ENCODE assay signal across 8 cellular contexts in the genomic region with DNA sequence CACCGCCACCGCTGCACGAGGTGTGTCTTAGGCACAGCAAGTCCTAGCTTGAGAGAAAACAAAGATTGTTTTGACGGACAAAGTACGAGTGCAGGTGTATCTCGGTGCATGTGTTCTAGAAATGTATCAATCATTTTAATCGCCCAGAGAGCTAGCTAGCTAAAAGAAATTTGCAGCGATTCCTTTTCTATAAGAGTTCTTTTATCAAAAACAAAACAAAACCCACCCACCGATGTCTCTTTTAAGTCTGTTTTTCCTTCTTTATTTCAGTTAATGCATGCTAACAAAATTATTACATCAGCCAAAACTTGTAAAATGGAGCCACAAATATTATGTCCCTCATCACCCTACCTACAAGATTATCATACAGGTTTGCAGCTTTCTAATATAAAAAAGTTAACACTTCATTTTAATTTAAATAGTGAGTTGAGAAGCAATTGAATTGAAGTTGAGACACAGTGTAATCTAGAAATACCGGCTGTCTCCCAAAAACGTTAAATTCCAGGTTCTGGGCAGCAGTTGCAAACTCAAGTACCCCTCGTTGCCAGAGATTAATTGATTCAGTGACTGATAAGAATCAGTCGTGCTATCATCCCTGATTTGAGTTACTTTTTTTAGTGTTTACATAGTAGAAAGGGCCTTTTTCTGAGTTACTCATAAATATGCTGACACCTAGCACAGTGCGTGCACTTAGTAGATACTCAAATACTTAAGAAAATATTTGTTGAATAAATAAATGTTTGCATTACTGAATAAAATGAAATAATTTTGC. TPM values are rescaled to one million over a fixed set of nuclear protein-coding genes. Genes with fewer than 3 reads are reported as not detected.
DNase-seq lines count a peak whose midpoint lies in the region; ATAC-seq, FAIRE-seq and TF ChIP-seq lines count a peak whose summit lies in the region.

No MANE protein-coding gene starts in this region.

- no peak for TF ChIP-seq CTCF in A673 (conservative IDR thresholded peaks at IDR 0.05; ENCODE audit: low read depth, low read length)
- TF ChIP-seq CTCF in activated CD8-positive, alpha-beta T cell treated with anti-CD3 and anti-CD28 coated beads for 36 hours (IDR thresholded peaks at IDR 0.05) = no peak
- no peak for TF ChIP-seq CTCF in kidney (IDR thresholded peaks at IDR 0.05; ENCODE audit: borderline replicate concordance, extremely low read depth, insufficient read depth)
- TF ChIP-seq CTCF in tibial artery (IDR thresholded peaks at IDR 0.05) = no peak

- H3K9me3 Mint-ChIP-seq in activated CD8-positive, alpha-beta T cell treated with anti-CD3 and anti-CD28 coated beads for 36 hours = no peaks in the 10 kb centered on the region

- peak; percentile 11 for ATAC-seq in GM21526 (IDR thresholded peaks at IDR 0.05; ENCODE audit: low FRiP score, unreplicated experiment)
- no peak for ATAC-seq in activated CD8-positive, alpha-beta T cell treated with anti-CD3 and anti-CD28 coated beads for 36 hours

- no peaks in the 10 kb centered on the region for H3K9me3 ChIP-seq in A673 (ENCODE audit: low read depth, low read length, poor library complexity, severe bottlenecking)
- no peaks in the 10 kb centered on the region for H3K9me3 ChIP-seq in kidney (ENCODE audit: control insufficient read depth in 1 of 2, low read length in 2 of 2)
- no peaks in the 10 kb centered on the region for H3K9me3 ChIP-seq in tibial artery

- H3K4me3 ChIP-seq in A673 (ENCODE audit: low read depth, low read length, poor library complexity, severe bottlenecking) (peak overlapping the region; percentile 92), kidney (ENCODE audit: low read length in 2 of 2) (peak overlapping the region; percentile 72 to 96), tibial artery (peak overlapping the region; percentile 70 to 92)

- H3K27me3 ChIP-seq in A673 (replicated peaks; ENCODE audit: insufficient read depth, low read depth, low read length, poor library complexity) = no peaks in the 10 kb centered on the region
- no peaks in the 10 kb centered on the region for H3K27me3 ChIP-seq in tibial artery

- no peak for FAIRE-seq in kidney (lab: Jason Lieb, UNC)

- DNase-seq in A673 (ENCODE audit: low spot score) (no peak), kidney (no peak), tibial artery (no peak), AG08395 (ENCODE audit: low spot score) (no peak), AG08396 (ENCODE audit: low spot score) (no peak), activated gamma-delta T cell (lab: John Stamatoyannopoulos, UW) (no peak)
- DNase-seq in activated CD8-positive, alpha-beta T cell treated with anti-CD3 and anti-CD28 coated beads for 36 hours = no peak

- CTCF ChIA-PET in A673 (lab: Charles Lee) = no interaction called here
- CTCF ChIA-PET in activated CD8-positive, alpha-beta T cell treated with anti-CD3 and anti-CD28 coated beads for 36 hours (lab: Charles Lee) = interaction anchor here (0.7 to 1.3 kb wide), 3 partner anchors 38 to 257 kb away, joined by 3 to 4 read pairs (median 4); no protein-coding TSS in a partner anchor

- H3K4me1 ChIP-seq in A673 (ENCODE audit: insufficient read depth, low read length, poor library complexity, severe bottlenecking) (peaks cover 19% of the 10 kb centered on the region), kidney (ENCODE audit: control insufficient read depth in 1 of 2, insufficient read depth in 1 of 2, low read depth in 1 of 2, low read length in 2 of 2) (peaks cover 5 to 7% of the 10 kb centered on the region in 2 donors), tibial artery (peaks cover 0 to 43% (median 0%) of the 10 kb centered on the region in 4 donors)

- H3K4me3 Mint-ChIP-seq in activated CD8-positive, alpha-beta T cell treated with anti-CD3 and anti-CD28 coated beads for 36 hours = peak overlapping the region; percentile 92

- TSS peak; percentile 87 for BruUV-seq in A673 (replicated peaks; lab: Mats Ljungman, UMichigan)

- POLR2A ChIA-PET in A673 (lab: Charles Lee; ENCODE audit: low non-redundant PET) = no interaction called here
- POLR2A ChIA-PET in activated CD8-positive, alpha-beta T cell treated with anti-CD3 and anti-CD28 coated beads for 36 hours (lab: Charles Lee) = interaction anchor here (0.9 to 2.4 kb wide), 3 partner anchors 48 to 74 kb away, joined by 3 to 7 read pairs (median 3); a partner anchor contains a TSS

- H3K9ac ChIP-seq in kidney (ENCODE audit: low read length in 2 of 2) = peak overlapping the region; percentile 27 to 84

- H3K4me1 Mint-ChIP-seq in activated CD8-positive, alpha-beta T cell treated with anti-CD3 and anti-CD28 coated beads for 36 hours (ENCODE audit: low read depth) = peaks cover 18% of the 10 kb centered on the region

- H3K27me3 Mint-ChIP-seq in activated CD8-positive, alpha-beta T cell treated with anti-CD3 and anti-CD28 coated beads for 36 hours = peaks cover 8% of the 10 kb centered on the region

- H3K27ac Mint-ChIP-seq in activated CD8-positive, alpha-beta T cell treated with anti-CD3 and anti-CD28 coated beads for 36 hours = peak overlapping the region; percentile 91

- no peaks in the 10 kb centered on the region for H3K36me3 ChIP-seq in A673 (ENCODE audit: insufficient read depth, low read length, poor library complexity, severe bottlenecking)
- no peaks in the 10 kb centered on the region for H3K36me3 ChIP-seq in kidney (ENCODE audit: control insufficient read depth in 1 of 2, insufficient read depth in 2 of 2, low read length in 2 of 2)
- no peaks in the 10 kb centered on the region for H3K36me3 ChIP-seq in tibial artery

- H3K27ac ChIP-seq in A673 (ENCODE audit: low read depth, low read length, poor library complexity, severe bottlenecking) (peak overlapping the region; percentile 97), kidney (ENCODE audit: low read depth in 2 of 2, low read length in 2 of 2) (peak overlapping the region; percentile 94 to 96), tibial artery (peak overlapping the region; percentile 96)

- peaks cover 4% of the 10 kb centered on the region for H3K36me3 Mint-ChIP-seq in activated CD8-positive, alpha-beta T cell treated with anti-CD3 and anti-CD28 coated beads for 36 hours (ENCODE audit: low read depth)

- intact Hi-C loops in A673 (cut with micrococcal nuclease; ENCODE audit: unreplicated experiment) = loop anchor here (5.0 kb wide), 2 partner anchors 40 to 140 kb away; a partner anchor contains a TSS
- intact Hi-C loops in activated CD8-positive, alpha-beta T cell treated with anti-CD3 and anti-CD28 coated beads for 36 hours (cut with micrococcal nuclease) = no loop called here
- intact Hi-C loops in kidney (cut with DNase I) = no loop called here
- intact Hi-C loops in tibial artery (cut with DNase I; ENCODE audit: low total_unique reads) = loop anchor here (5.0 kb wide), 1 partner anchor 55 kb away; a partner anchor contains a TSS

RNA-seq across cellular contexts. Expression of a gene that starts 1.5 kb away (rescaled TPM):
- total RNA-seq in A673 (2021) (10.4 and 10.9 TPM in 2 replicates), kidney (7.0 TPM)
- 1 to 10 TPM; 4.8 to 5.2 TPM for total RNA-seq in activated CD8-positive, alpha-beta T cell treated with anti-CD3 and anti-CD28 coated beads for 36 hours
- 1.3 TPM for polyA plus RNA-seq in kidney (ENCODE audit: insufficient read depth, low read depth, low replicate concordance)

RNA-seq across cellular contexts. Expression of a gene that starts 57.2 kb away (rescaled TPM):
- 30.2 and 31.9 TPM in 2 replicates for total RNA-seq in A673 (2021)
- total RNA-seq in activated CD8-positive, alpha-beta T cell treated with anti-CD3 and anti-CD28 coated beads for 36 hours = 10 to 100 TPM; 26.8 to 35.7 TPM
- 18.7 TPM for total RNA-seq in kidney
- polyA plus RNA-seq in kidney (ENCODE audit: insufficient read depth, low read depth, low replicate concordance) = 15.0 TPM

Comparison
In these comparisons a context has a peak if more than half of its experiments do, and no peak if none do; other contexts are left out.
1. intact Hi-C loops: an anchor here in A673 (5.0 kb wide) and tibial artery (5.0 kb wide); none called in activated CD8-positive, alpha-beta T cell treated with anti-CD3 and anti-CD28 coated beads for 36 hours and kidney.